18 cellular contexts compared by ENCODE assay signal in the genomic region with DNA sequence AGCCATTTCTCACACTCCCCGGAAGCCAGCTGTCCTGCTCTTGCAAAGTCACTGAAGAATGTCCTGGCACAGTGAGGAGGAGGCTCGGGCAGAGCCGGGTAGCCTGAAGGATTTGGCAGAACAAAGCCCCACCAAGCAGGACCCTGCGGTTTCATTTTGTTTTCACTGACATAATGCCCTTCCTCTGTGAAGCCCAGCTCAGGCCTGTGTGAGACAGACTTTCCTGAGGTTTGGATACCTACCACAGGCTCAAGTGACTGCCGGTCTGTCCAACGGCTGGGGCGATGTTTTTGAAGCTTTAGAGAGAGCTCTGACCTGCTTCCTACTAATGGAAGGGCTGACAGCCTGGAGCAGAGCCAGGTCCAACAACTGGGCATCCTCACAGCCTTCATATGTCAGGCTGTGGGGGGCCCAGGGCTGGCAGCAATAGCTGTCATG.
DNase-seq lines count a peak whose midpoint lies in the region; ATAC-seq, FAIRE-seq and TF ChIP-seq lines count a peak whose summit lies in the region.
"Had no signal": no experiment of that assay in that cellular context is flagged by ENCODE, and none has a peak within 500 bp of the region (broad histone marks: within the 10 kb centered on the region; RNA-seq: fewer than 3 reads in every experiment).

No MANE protein-coding gene starts in this region.

- H3K4me3 ChIP-seq in left ventricle myocardium inferior (no peak overlapping the region), adipocyte (ENCODE audit: low read length) (no peak overlapping the region), ovary (no peak overlapping the region)
- H3K4me3 ChIP-seq: pancreas had no signal

- H3K27me3 ChIP-seq in left ventricle myocardium inferior (ENCODE audit: low read depth) (peaks cover 51% of the 10 kb centered on the region), adipocyte (replicated peaks; ENCODE audit: control insufficient read depth, insufficient read depth, low read length) (peaks cover 13% of the 10 kb centered on the region), ovary (no peaks in the 10 kb centered on the region)
- H3K27me3 ChIP-seq: pancreas had no signal

- H3K9me3 ChIP-seq in left ventricle myocardium inferior (replicated peaks) (peaks cover 6% of the 10 kb centered on the region), adipocyte (ENCODE audit: control insufficient read depth, low read length) (peaks cover 5% of the 10 kb centered on the region), ovary (no peaks in the 10 kb centered on the region)
- H3K9me3 ChIP-seq: pancreas had no signal

- no peak for DNase-seq in Right ventricle myocardium superior
- no peak for DNase-seq in left ventricle myocardium inferior
- peak; percentile 41 for DNase-seq in adipocyte (ENCODE audit: low read depth)
- peak; percentile 66 for DNase-seq in left kidney (ENCODE audit: low read depth, low spot score)
- peak; percentile 39 for DNase-seq in urothelium cell line (ENCODE audit: low spot score)
- DNase-seq in ovary, result no peak
- DNase-seq: ACHN; activated naive CD4-positive, alpha-beta T cell treated with anti-CD3 and anti-CD28 coated beads for 36 hours; DMS153; NCI-H1436; NCI-H526 treated with DMSO at 0.1 percent for 48 hours; pancreas; SIG-M5; stimulated activated CD8-positive, alpha-beta memory T cell treated with anti-CD3 and anti-CD28 coated beads, Interleukin-4, amount 100 ng/mL, for 48 hours; trophoblast cell had no signal

- TF ChIP-seq CTCF in left ventricle myocardium inferior (IDR thresholded peaks at IDR 0.05; ENCODE audit: borderline replicate concordance), result no peak
- TF ChIP-seq CTCF in ovary (IDR thresholded peaks at IDR 0.05), result no peak

- peak; percentile 61 for ATAC-seq in Right ventricle myocardium superior (ENCODE audit: poor library complexity)
- ATAC-seq in GM21529 (IDR thresholded peaks at IDR 0.05; ENCODE audit: unreplicated experiment), result no peak
- ATAC-seq in HG03457 (IDR thresholded peaks at IDR 0.05; ENCODE audit: unreplicated experiment), result no peak
- ATAC-seq: pancreas had no signal

- no peak overlapping the region for H3K9ac ChIP-seq in adipocyte (ENCODE audit: low read length)

- H3K36me3 ChIP-seq in left ventricle myocardium inferior (no peaks in the 10 kb centered on the region), adipocyte (ENCODE audit: control insufficient read depth, insufficient read depth, low read length, severe bottlenecking) (no peaks in the 10 kb centered on the region), ovary (no peaks in the 10 kb centered on the region)
- H3K36me3 ChIP-seq: pancreas had no signal

- H3K4me1 ChIP-seq in left ventricle myocardium inferior (peaks cover 6% of the 10 kb centered on the region), adipocyte (ENCODE audit: control insufficient read depth, insufficient read depth, low read length) (peaks cover 9% of the 10 kb centered on the region), ovary (ENCODE audit: insufficient read depth) (no peaks in the 10 kb centered on the region)
- H3K4me1 ChIP-seq: pancreas had no signal

- no peak for FAIRE-seq in urothelium cell line (lab: Jason Lieb, UNC)
- FAIRE-seq: pancreas, TTC549 had no signal

- H3K27ac ChIP-seq in left ventricle myocardium inferior (replicated peaks), result no peak overlapping the region
- no peak overlapping the region for H3K27ac ChIP-seq in ovary
- H3K27ac ChIP-seq: pancreas had no signal

- no peak for TF ChIP-seq EP300 in ovary (IDR thresholded peaks at IDR 0.05)

- no peak for TF ChIP-seq POLR2A in ovary (IDR thresholded peaks at IDR 0.05)

- intact Hi-C loops in Right ventricle myocardium superior (cut with DNase I) (no loop called here), left ventricle myocardium inferior (cut with micrococcal nuclease) (no loop called here), ovary (cut with DNase I) (no loop called here)

- WGBS in ovary, 3 donors, result 51 to 73% (median 63%) methylated on average over 7 of the region's 7 CpGs

Comparison
In these comparisons a context has a peak if more than half of its experiments do, and no peak if none do; other contexts are left out.
1. DNase-seq: peak in adipocyte (single experiment), left kidney (single experiment) and urothelium cell line (single experiment); none in Right ventricle myocardium superior (single experiment), left ventricle myocardium inferior (single experiment) and ovary (0 of 5).